Comparison of ENCODE assay signal across 1 cellular context in genomic region chr14:63867926-63868921, GRCh38.
TF ChIP-seq lines count a peak whose summit lies in the region.

No MANE protein-coding gene starts in this region.

TF ChIP-seq in GM12878, 131 proteins besides CTCF, POLR2A, EP300 and RAD21 (continued from another document and continues in another):
- TF ChIP-seq, protein P1, sequence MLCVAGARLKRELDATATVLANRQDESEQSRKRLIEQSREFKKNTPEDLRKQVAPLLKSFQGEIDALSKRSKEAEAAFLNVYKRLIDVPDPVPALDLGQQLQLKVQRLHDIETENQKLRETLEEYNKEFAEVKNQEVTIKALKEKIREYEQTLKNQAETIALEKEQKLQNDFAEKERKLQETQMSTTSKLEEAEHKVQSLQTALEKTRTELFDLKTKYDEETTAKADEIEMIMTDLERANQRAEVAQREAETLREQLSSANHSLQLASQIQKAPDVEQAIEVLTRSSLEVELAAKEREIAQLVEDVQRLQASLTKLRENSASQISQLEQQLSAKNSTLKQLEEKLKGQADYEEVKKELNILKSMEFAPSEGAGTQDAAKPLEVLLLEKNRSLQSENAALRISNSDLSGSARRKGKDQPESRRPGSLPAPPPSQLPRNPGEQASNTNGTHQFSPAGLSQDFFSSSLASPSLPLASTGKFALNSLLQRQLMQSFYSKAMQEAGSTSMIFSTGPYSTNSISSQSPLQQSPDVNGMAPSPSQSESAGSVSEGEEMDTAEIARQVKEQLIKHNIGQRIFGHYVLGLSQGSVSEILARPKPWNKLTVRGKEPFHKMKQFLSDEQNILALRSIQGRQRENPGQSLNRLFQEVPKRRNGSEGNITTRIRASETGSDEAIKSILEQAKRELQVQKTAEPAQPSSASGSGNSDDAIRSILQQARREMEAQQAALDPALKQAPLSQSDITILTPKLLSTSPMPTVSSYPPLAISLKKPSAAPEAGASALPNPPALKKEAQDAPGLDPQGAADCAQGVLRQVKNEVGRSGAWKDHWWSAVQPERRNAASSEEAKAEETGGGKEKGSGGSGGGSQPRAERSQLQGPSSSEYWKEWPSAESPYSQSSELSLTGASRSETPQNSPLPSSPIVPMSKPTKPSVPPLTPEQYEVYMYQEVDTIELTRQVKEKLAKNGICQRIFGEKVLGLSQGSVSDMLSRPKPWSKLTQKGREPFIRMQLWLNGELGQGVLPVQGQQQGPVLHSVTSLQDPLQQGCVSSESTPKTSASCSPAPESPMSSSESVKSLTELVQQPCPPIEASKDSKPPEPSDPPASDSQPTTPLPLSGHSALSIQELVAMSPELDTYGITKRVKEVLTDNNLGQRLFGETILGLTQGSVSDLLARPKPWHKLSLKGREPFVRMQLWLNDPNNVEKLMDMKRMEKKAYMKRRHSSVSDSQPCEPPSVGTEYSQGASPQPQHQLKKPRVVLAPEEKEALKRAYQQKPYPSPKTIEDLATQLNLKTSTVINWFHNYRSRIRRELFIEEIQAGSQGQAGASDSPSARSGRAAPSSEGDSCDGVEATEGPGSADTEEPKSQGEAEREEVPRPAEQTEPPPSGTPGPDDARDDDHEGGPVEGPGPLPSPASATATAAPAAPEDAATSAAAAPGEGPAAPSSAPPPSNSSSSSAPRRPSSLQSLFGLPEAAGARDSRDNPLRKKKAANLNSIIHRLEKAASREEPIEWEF (IDR thresholded peaks at IDR 0.05; ENCODE audit: insufficient replicate concordance, low read depth, low read length), result no peak
- no peak for TF ChIP-seq KAT2A (conservative IDR thresholded peaks at IDR 0.05; ENCODE audit: control insufficient read depth, low read depth, low read length)
- TF ChIP-seq IRF4 (IDR thresholded peaks at IDR 0.05; ENCODE audit: low read depth, low read length), result no peak
- TF ChIP-seq RUNX3 (IDR thresholded peaks at IDR 0.05; ENCODE audit: low read length), result peak; percentile 71
- TF ChIP-seq, protein P2, sequence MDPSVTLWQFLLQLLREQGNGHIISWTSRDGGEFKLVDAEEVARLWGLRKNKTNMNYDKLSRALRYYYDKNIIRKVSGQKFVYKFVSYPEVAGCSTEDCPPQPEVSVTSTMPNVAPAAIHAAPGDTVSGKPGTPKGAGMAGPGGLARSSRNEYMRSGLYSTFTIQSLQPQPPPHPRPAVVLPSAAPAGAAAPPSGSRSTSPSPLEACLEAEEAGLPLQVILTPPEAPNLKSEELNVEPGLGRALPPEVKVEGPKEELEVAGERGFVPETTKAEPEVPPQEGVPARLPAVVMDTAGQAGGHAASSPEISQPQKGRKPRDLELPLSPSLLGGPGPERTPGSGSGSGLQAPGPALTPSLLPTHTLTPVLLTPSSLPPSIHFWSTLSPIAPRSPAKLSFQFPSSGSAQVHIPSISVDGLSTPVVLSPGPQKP (IDR thresholded peaks at IDR 0.05; ENCODE audit: low read depth, low read length), result no peak
- no peak for TF ChIP-seq CHD1 (IDR thresholded peaks at IDR 0.05; ENCODE audit: low read depth, low read length)
- TF ChIP-seq DPF2 (IDR thresholded peaks at IDR 0.05), result 0 out of 2 replicates have a peak, but pooled peaks have one; percentile 34
- TF ChIP-seq, protein P3, sequence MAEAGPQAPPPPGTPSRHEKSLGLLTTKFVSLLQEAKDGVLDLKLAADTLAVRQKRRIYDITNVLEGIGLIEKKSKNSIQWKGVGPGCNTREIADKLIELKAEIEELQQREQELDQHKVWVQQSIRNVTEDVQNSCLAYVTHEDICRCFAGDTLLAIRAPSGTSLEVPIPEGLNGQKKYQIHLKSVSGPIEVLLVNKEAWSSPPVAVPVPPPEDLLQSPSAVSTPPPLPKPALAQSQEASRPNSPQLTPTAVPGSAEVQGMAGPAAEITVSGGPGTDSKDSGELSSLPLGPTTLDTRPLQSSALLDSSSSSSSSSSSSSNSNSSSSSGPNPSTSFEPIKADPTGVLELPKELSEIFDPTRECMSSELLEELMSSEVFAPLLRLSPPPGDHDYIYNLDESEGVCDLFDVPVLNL (IDR thresholded peaks at IDR 0.05; ENCODE audit: low read depth, low read length), result no peak
- TF ChIP-seq USF2 (IDR thresholded peaks at IDR 0.05; ENCODE audit: borderline replicate concordance, low read depth, low read length), result no peak
- no peak for TF ChIP-seq ZZZ3 (IDR thresholded peaks at IDR 0.05; ENCODE audit: control insufficient read depth, insufficient read length, low read depth)
- no peak for TF ChIP-seq SREBF2 (IDR thresholded peaks at IDR 0.05; ENCODE audit: low read length)
- TF ChIP-seq SMARCA5 (IDR thresholded peaks at IDR 0.05), result no peak
- TF ChIP-seq, protein P4, sequence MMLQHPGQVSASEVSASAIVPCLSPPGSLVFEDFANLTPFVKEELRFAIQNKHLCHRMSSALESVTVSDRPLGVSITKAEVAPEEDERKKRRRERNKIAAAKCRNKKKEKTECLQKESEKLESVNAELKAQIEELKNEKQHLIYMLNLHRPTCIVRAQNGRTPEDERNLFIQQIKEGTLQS (IDR thresholded peaks at IDR 0.05; ENCODE audit: borderline replicate concordance, extremely low read depth, low read depth, low read length), result no peak
- TF ChIP-seq MEF2A (IDR thresholded peaks at IDR 0.05; ENCODE audit: insufficient read depth, low read depth, low read length), result 0 out of 2 replicates have a peak, but pooled peaks have one; percentile 65
- TF ChIP-seq NR2C2 (IDR thresholded peaks at IDR 0.05; ENCODE audit: borderline replicate concordance, control insufficient read depth, insufficient read length, low read depth), result no peak
- TF ChIP-seq, protein P5, sequence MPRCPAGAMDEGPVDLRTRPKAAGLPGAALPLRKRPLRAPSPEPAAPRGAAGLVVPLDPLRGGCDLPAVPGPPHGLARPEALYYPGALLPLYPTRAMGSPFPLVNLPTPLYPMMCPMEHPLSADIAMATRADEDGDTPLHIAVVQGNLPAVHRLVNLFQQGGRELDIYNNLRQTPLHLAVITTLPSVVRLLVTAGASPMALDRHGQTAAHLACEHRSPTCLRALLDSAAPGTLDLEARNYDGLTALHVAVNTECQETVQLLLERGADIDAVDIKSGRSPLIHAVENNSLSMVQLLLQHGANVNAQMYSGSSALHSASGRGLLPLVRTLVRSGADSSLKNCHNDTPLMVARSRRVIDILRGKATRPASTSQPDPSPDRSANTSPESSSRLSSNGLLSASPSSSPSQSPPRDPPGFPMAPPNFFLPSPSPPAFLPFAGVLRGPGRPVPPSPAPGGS (IDR thresholded peaks at IDR 0.05; ENCODE audit: borderline replicate concordance, insufficient read depth, low read depth, low read length, poor library complexity, severe bottlenecking), result no peak
- no peak for TF ChIP-seq SMAD5 (IDR thresholded peaks at IDR 0.05; ENCODE audit: low read depth)
- TF ChIP-seq RBBP5 (conservative IDR thresholded peaks at IDR 0.05), result no peak
- peak; percentile 20; the same call in 1 of the 2 replicates for TF ChIP-seq CREM (IDR thresholded peaks at IDR 0.05; ENCODE audit: low read depth)
- TF ChIP-seq, protein P6, sequence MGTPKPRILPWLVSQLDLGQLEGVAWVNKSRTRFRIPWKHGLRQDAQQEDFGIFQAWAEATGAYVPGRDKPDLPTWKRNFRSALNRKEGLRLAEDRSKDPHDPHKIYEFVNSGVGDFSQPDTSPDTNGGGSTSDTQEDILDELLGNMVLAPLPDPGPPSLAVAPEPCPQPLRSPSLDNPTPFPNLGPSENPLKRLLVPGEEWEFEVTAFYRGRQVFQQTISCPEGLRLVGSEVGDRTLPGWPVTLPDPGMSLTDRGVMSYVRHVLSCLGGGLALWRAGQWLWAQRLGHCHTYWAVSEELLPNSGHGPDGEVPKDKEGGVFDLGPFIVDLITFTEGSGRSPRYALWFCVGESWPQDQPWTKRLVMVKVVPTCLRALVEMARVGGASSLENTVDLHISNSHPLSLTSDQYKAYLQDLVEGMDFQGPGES (IDR thresholded peaks at IDR 0.05), result no peak
- TF ChIP-seq BHLHE40 (IDR thresholded peaks at IDR 0.05; ENCODE audit: borderline replicate concordance in 1 of 2, low read depth in 2 of 2, low read length in 1 of 2), result no peak
- TF ChIP-seq FOXK2 (IDR thresholded peaks at IDR 0.05), result no peak
- TF ChIP-seq TBL1XR1 (IDR thresholded peaks at IDR 0.05; ENCODE audit: low read depth, low read length), result no peak
- no peak for TF ChIP-seq MTA3 (IDR thresholded peaks at IDR 0.05; ENCODE audit: borderline replicate concordance, low read length)
- no peak for TF ChIP-seq POU2F2 (IDR thresholded peaks at IDR 0.05; ENCODE audit: borderline replicate concordance, low read depth, low read length)
- no peak for TF ChIP-seq SP1 (IDR thresholded peaks at IDR 0.05; ENCODE audit: low read depth, low read length)
- no peak for TF ChIP-seq YBX1 (IDR thresholded peaks at IDR 0.05)
- TF ChIP-seq CBX5 (IDR thresholded peaks at IDR 0.05; ENCODE audit: low read depth), result no peak
- TF ChIP-seq NFIC (IDR thresholded peaks at IDR 0.05; ENCODE audit: low read depth, low read length), result peak; percentile 29; the same call in 1 of the 2 replicates
- TF ChIP-seq, protein P7, sequence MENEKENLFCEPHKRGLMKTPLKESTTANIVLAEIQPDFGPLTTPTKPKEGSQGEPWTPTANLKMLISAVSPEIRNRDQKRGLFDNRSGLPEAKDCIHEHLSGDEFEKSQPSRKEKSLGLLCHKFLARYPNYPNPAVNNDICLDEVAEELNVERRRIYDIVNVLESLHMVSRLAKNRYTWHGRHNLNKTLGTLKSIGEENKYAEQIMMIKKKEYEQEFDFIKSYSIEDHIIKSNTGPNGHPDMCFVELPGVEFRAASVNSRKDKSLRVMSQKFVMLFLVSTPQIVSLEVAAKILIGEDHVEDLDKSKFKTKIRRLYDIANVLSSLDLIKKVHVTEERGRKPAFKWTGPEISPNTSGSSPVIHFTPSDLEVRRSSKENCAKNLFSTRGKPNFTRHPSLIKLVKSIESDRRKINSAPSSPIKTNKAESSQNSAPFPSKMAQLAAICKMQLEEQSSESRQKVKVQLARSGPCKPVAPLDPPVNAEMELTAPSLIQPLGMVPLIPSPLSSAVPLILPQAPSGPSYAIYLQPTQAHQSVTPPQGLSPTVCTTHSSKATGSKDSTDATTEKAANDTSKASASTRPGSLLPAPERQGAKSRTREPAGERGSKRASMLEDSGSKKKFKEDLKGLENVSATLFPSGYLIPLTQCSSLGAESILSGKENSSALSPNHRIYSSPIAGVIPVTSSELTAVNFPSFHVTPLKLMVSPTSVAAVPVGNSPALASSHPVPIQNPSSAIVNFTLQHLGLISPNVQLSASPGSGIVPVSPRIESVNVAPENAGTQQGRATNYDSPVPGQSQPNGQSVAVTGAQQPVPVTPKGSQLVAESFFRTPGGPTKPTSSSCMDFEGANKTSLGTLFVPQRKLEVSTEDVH (IDR thresholded peaks at IDR 0.05; ENCODE audit: low read depth, partially characterized antibody), result no peak
- TF ChIP-seq EED (IDR thresholded peaks at IDR 0.05; ENCODE audit: low read depth), result no peak
- no peak for TF ChIP-seq BCL11A (IDR thresholded peaks at IDR 0.05; ENCODE audit: low read depth, low read length)
- no peak for TF ChIP-seq LARP7 (IDR thresholded peaks at IDR 0.05)
- 0 out of 2 replicates have a peak, but pooled peaks have one; percentile 15 for TF ChIP-seq GABPA (IDR thresholded peaks at IDR 0.05; ENCODE audit: low read depth)
- no peak for TF ChIP-seq ZBTB11 (CRISPR knock-in tag; IDR thresholded peaks at IDR 0.05)
- no peak for TF ChIP-seq NR2F1 (conservative IDR thresholded peaks at IDR 0.05)
- TF ChIP-seq HCFC1 (IDR thresholded peaks at IDR 0.05; ENCODE audit: low read length), result no peak
- TF ChIP-seq TARDBP (IDR thresholded peaks at IDR 0.05; ENCODE audit: borderline replicate concordance), result no peak
- no peak for TF ChIP-seq MYC (IDR thresholded peaks at IDR 0.05; ENCODE audit: insufficient read depth, insufficient read length, insufficient replicate concordance, low read length, severe bottlenecking)
- 0 out of 2 replicates have a peak, but pooled peaks have one; percentile 36 for TF ChIP-seq IKZF1 (conservative IDR thresholded peaks at IDR 0.05)
- TF ChIP-seq RB1 (IDR thresholded peaks at IDR 0.05; ENCODE audit: borderline replicate concordance), result no peak
- no peak; the same call in 1 of the 2 replicates for TF ChIP-seq MTA2 (IDR thresholded peaks at IDR 0.05; ENCODE audit: low read depth)
- no peak for TF ChIP-seq SUPT20H (IDR thresholded peaks at IDR 0.05; ENCODE audit: borderline replicate concordance, control insufficient read depth, low read depth, low read length)
- TF ChIP-seq PAX5 (IDR thresholded peaks at IDR 0.05; ENCODE audit: borderline replicate concordance, low read depth, low read length), result peak; percentile 67; the same call in 1 of the 2 replicates
- 0 out of 2 replicates have a peak, but pooled peaks have one; percentile 15 for TF ChIP-seq ATF7 (IDR thresholded peaks at IDR 0.05; ENCODE audit: low read depth)
